ENCODE assay signal across 2 cellular contexts in the genomic region with DNA sequence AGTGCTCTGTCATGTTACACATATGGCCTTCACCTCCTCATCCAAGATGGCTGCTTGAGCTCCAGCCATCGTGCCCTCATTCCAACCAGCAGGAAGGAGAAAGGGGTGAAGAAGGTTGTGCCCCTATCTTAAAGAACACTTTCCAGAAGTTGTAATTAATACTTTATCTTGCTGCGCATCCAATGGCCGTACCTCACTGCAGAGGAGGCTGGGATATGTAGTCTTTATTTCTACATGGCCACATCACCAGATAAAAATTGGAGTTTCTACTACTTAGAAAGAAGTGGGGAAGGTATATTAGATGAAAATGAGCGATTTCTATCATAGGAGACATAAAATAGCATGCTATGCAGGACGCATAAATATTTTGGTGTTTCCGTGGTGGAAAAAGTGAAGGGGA.
TF ChIP-seq lines count a peak whose summit lies in the region.

No MANE protein-coding gene starts in this region.

TF ChIP-seq in HEK293, 187 proteins besides CTCF, POLR2A, EP300 and RAD21:
- peak; percentile 48 for TF ChIP-seq SETDB1 (IDR thresholded peaks at IDR 0.05; ENCODE audit: insufficient read length, low read length)
- no peak for TF ChIP-seq ZNF426 (tag by site-specific recombination; IDR thresholded peaks at IDR 0.05)
- no peak for TF ChIP-seq ZNF311 (tag by site-specific recombination; IDR thresholded peaks at IDR 0.05; ENCODE audit: borderline replicate concordance)
- TF ChIP-seq KLF10 (tag by site-specific recombination; IDR thresholded peaks at IDR 0.05) = 0 out of 2 replicates have a peak, but pooled peaks have one; percentile 10
- TF ChIP-seq KLF7 (tag by site-specific recombination; IDR thresholded peaks at IDR 0.05; ENCODE audit: borderline replicate concordance) = no peak
- TF ChIP-seq ZNF624 (tag by site-specific recombination; IDR thresholded peaks at IDR 0.05) = no peak
- TF ChIP-seq, protein P1, sequence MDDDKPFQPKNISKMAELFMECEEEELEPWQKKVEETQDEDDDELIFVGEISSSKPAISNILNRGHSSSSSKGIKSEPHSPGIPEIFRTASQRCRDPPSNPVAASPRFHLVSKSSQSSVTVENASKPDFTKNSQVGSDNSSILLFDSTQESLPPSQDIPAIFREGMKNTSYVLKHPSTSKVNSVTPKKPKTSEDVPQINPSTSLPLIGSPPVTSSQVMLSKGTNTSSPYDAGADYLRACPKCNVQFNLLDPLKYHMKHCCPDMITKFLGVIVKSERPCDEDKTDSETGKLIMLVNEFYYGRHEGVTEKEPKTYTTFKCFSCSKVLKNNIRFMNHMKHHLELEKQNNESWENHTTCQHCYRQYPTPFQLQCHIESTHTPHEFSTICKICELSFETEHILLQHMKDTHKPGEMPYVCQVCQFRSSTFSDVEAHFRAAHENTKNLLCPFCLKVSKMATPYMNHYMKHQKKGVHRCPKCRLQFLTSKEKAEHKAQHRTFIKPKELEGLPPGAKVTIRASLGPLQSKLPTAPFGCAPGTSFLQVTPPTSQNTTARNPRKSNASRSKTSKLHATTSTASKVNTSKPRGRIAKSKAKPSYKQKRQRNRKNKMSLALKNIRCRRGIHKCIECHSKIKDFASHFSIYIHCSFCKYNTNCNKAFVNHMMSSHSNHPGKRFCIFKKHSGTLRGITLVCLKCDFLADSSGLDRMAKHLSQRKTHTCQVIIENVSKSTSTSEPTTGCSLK (tag by site-specific recombination; IDR thresholded peaks at IDR 0.05) = no peak
- TF ChIP-seq TRIM28 (IDR thresholded peaks at IDR 0.05; ENCODE audit: borderline replicate concordance, low read length) = 0 out of 2 replicates have a peak, but pooled peaks have one; percentile 33
- TF ChIP-seq SALL2 (tag by site-specific recombination; IDR thresholded peaks at IDR 0.05; ENCODE audit: borderline replicate concordance) = no peak
- no peak for TF ChIP-seq ZNF155 (tag by site-specific recombination; IDR thresholded peaks at IDR 0.05)
- no peak for TF ChIP-seq HOXA7 (CRISPR knock-in tag; IDR thresholded peaks at IDR 0.05; ENCODE audit: borderline replicate concordance)
- TF ChIP-seq, protein P2, sequence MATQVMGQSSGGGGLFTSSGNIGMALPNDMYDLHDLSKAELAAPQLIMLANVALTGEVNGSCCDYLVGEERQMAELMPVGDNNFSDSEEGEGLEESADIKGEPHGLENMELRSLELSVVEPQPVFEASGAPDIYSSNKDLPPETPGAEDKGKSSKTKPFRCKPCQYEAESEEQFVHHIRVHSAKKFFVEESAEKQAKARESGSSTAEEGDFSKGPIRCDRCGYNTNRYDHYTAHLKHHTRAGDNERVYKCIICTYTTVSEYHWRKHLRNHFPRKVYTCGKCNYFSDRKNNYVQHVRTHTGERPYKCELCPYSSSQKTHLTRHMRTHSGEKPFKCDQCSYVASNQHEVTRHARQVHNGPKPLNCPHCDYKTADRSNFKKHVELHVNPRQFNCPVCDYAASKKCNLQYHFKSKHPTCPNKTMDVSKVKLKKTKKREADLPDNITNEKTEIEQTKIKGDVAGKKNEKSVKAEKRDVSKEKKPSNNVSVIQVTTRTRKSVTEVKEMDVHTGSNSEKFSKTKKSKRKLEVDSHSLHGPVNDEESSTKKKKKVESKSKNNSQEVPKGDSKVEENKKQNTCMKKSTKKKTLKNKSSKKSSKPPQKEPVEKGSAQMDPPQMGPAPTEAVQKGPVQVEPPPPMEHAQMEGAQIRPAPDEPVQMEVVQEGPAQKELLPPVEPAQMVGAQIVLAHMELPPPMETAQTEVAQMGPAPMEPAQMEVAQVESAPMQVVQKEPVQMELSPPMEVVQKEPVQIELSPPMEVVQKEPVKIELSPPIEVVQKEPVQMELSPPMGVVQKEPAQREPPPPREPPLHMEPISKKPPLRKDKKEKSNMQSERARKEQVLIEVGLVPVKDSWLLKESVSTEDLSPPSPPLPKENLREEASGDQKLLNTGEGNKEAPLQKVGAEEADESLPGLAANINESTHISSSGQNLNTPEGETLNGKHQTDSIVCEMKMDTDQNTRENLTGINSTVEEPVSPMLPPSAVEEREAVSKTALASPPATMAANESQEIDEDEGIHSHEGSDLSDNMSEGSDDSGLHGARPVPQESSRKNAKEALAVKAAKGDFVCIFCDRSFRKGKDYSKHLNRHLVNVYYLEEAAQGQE (tag by site-specific recombination; IDR thresholded peaks at IDR 0.05) = no peak
- no peak for TF ChIP-seq RBAK (tag by site-specific recombination; IDR thresholded peaks at IDR 0.05)
- TF ChIP-seq ZNF785 (tag by site-specific recombination; IDR thresholded peaks at IDR 0.05) = no peak

TF ChIP-seq in GM12878, 131 proteins besides CTCF, POLR2A, EP300 and RAD21:
- TF ChIP-seq YY1 (IDR thresholded peaks at IDR 0.05; ENCODE audit: low read depth, low read length) (0 out of 2 replicates have a peak, but pooled peaks have one; percentile 37), CUX1 (IDR thresholded peaks at IDR 0.05; ENCODE audit: insufficient replicate concordance, low read depth, low read length) (no peak)
